Comparison of ENCODE assay signal across 1 cellular context in the genomic region with DNA sequence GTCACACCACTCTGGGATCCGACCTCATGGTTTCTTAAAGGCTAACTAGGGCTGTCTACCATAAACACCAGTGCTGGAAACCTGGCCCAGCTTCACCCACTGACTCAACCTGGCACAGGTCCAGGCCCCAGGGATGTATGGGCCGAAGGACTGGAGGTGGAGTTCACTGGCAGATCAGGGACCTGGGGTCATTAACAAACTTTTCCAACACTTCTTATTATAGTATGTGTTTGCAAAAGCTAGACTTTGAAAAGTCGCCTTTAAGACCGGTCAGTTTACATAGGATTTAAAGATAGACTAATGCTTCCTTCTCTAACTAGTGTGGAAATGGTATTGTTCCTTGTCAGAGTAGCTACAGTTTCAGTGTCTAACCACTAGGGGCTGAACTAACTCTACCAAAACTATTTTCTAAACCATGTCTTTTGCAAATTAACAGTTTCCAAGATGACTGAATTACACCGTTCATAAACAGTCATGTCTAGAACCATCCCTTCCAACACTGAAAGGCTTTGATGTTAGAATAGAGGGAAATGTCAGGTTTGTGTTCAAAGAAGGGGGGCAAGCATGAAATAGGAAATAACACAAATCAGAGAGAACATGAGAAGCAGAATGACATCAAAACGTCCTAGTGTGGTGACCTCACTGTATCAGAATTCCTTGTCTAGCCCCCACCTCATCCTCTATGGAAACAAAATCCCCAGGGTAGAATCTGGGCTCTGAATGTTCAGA.
TF ChIP-seq lines count a peak whose summit lies in the region.

No MANE protein-coding gene starts in this region.

TF ChIP-seq in H1, 55 proteins besides CTCF, POLR2A, EP300 and RAD21:
- TF ChIP-seq TAF1 (IDR thresholded peaks at IDR 0.05; ENCODE audit: low read depth, low read length) (no peak), USF2 (IDR thresholded peaks at IDR 0.05; ENCODE audit: low read length) (no peak), SAP30 (IDR thresholded peaks at IDR 0.05; ENCODE audit: insufficient read depth, insufficient replicate concordance, low read length) (no peak), YY1 (IDR thresholded peaks at IDR 0.05; ENCODE audit: low read depth, low read length) (no peak), EZH2 (IDR thresholded peaks at IDR 0.05; ENCODE audit: low read depth, low read length, severe bottlenecking) (no peak), CEBPB (IDR thresholded peaks at IDR 0.05; ENCODE audit: low read depth, low read length) (no peak), RXRA (IDR thresholded peaks at IDR 0.05; ENCODE audit: insufficient read depth, low read depth, low read length) (no peak), SP1 (IDR thresholded peaks at IDR 0.05; ENCODE audit: low read depth, low read length) (no peak), EGR1 (IDR thresholded peaks at IDR 0.05; ENCODE audit: borderline replicate concordance, low read depth, low read length) (no peak)
- TF ChIP-seq, protein P1, sequence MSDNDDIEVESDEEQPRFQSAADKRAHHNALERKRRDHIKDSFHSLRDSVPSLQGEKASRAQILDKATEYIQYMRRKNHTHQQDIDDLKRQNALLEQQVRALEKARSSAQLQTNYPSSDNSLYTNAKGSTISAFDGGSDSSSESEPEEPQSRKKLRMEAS (IDR thresholded peaks at IDR 0.05) = no peak
